9 cellular contexts compared by ENCODE assay signal in the genomic region with DNA sequence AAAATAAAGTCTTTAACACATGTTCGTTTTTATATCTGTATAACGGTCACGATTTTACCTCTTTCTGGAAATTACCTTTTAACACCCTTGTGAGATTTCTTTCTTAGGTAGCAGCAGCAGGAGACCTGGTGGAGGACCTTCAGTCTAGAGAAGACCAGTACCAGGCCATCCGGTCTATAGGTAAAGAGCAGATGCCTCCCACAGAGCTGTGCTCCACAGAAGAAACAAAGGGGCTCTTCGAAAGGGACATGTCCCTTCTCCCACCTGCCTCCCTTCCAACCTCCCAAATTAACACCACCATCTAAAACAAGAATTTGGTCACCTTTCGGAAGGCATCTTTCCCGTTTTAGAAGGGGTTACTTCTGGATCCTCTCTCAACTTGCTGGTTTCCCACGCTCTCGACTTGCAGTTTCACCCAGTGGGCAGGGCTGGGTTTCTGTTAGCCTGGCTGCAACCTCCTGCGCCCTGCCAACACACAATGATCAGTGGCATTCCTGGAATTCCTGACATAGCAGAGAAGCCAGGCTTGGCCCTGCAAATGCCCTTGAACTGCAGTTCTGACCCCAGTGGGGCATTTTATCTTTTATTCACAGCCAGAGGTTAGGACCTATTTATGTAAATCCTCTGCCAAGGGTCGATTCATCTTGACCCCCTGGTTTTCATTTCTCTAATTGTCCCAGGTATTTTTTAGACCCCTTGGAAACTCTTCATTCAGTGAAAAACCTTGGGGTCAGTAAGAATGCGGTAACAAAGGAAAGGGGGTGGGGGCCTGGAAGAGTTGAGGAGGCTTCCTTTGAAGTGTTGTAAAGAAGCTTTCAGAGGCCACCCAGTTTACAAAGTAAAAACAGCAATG.
DNase-seq lines count a peak whose midpoint lies in the region; ATAC-seq, FAIRE-seq and TF ChIP-seq lines count a peak whose summit lies in the region.
"Had no signal": no experiment of that assay in that cellular context is flagged by ENCODE, and none has a peak within 500 bp of the region (broad histone marks: within the 10 kb centered on the region; RNA-seq: fewer than 3 reads in every experiment).

No MANE protein-coding gene starts in this region.

- H3K27ac Mint-ChIP-seq in CD8-positive, alpha-beta memory T cell = no peak overlapping the region

- no peak for ATAC-seq in GM19328 (IDR thresholded peaks at IDR 0.05; ENCODE audit: unreplicated experiment)
- ATAC-seq in HG03159 (IDR thresholded peaks at IDR 0.05; ENCODE audit: unreplicated experiment) = no peak
- ATAC-seq: GM12878 had no signal

- peak; percentile 88 for FAIRE-seq in G401.6 (lab: Jason Lieb, UNC)
- FAIRE-seq: GM12878 had no signal

- H3K36me3 Mint-ChIP-seq in CD8-positive, alpha-beta memory T cell = no peaks in the 10 kb centered on the region

- peaks cover 0 to 15% (median 0%) of the 10 kb centered on the region in 3 donors for H3K4me1 Mint-ChIP-seq in CD8-positive, alpha-beta memory T cell

- CTCF ChIA-PET in CD8-positive, alpha-beta memory T cell (lab: Charles Lee) = no interaction called here

- DNase-seq in SW 1271 (lab: John Stamatoyannopoulos, UW) (peak; percentile 7 to 70), foreskin melanocyte (peak; percentile 18), osteoblast (ENCODE audit: insufficient read length, low spot score, missing footprints) (peak; percentile 62), OCI-M2 (lab: John Stamatoyannopoulos, UW; ENCODE audit: unreplicated experiment) (no peak)
- DNase-seq in CD8-positive, alpha-beta memory T cell = no peak

- H4K20me1 ChIP-seq in osteoblast (ENCODE audit: insufficient read depth, low read length) = no peaks in the 10 kb centered on the region

- H3K27me3 ChIP-seq in osteoblast (ENCODE audit: insufficient read depth, low read length) = no peaks in the 10 kb centered on the region
- H3K27me3 ChIP-seq in CD8-positive, alpha-beta memory T cell (ENCODE audit: insufficient read depth, low read length, poor library complexity, severe bottlenecking) = no peaks in the 10 kb centered on the region

- TF ChIP-seq CTCF in osteoblast (IDR thresholded peaks at IDR 0.05; ENCODE audit: extremely low read depth, low read depth, low read length) = no peak

- POLR2A ChIA-PET in CD8-positive, alpha-beta memory T cell (lab: Charles Lee) = no interaction called here

- no peak overlapping the region for H2AFZ ChIP-seq in osteoblast (ENCODE audit: low read length)

- H3K27me3 Mint-ChIP-seq in CD8-positive, alpha-beta memory T cell = peaks cover 7 to 11% of the 10 kb centered on the region in 2 donors

- H3K27ac ChIP-seq in osteoblast (ENCODE audit: low read depth, low read length) = peak overlapping the region; percentile 74
- no peak overlapping the region for H3K27ac ChIP-seq in CD8-positive, alpha-beta memory T cell (ENCODE audit: low read depth, low read length)

- H3K9me3 Mint-ChIP-seq in CD8-positive, alpha-beta memory T cell = peaks cover 0 to 1% (median 0%) of the 10 kb centered on the region in 5 donors

- no peak overlapping the region for H3K4me3 Mint-ChIP-seq in CD8-positive, alpha-beta memory T cell

- H3K36me3 ChIP-seq in osteoblast (ENCODE audit: insufficient read depth, low read length) = no peaks in the 10 kb centered on the region
- no peaks in the 10 kb centered on the region for H3K36me3 ChIP-seq in CD8-positive, alpha-beta memory T cell (ENCODE audit: insufficient read depth, low read length)

- H3K79me2 ChIP-seq in osteoblast (ENCODE audit: insufficient read depth, low read length) = no peaks in the 10 kb centered on the region

- peak overlapping the region; percentile 38 for H3K4me3 ChIP-seq in osteoblast (ENCODE audit: insufficient read depth, low read length)
- H3K4me3 ChIP-seq in CD8-positive, alpha-beta memory T cell (ENCODE audit: low read length) = no peak overlapping the region
- H3K4me3 ChIP-seq: GM12878 had no signal

- peaks cover 2% of the 10 kb centered on the region for H3K9me3 ChIP-seq in osteoblast (ENCODE audit: low read depth, low read length)
- H3K9me3 ChIP-seq in CD8-positive, alpha-beta memory T cell (ENCODE audit: low read length) = no peaks in the 10 kb centered on the region

- H3K4me2 ChIP-seq in osteoblast (ENCODE audit: insufficient read depth, low read length) = peak overlapping the region; percentile 58

- H3K4me1 ChIP-seq in osteoblast (ENCODE audit: insufficient read depth, low read length) = peaks cover 27% of the 10 kb centered on the region
- H3K4me1 ChIP-seq in CD8-positive, alpha-beta memory T cell (ENCODE audit: insufficient read depth, low read length) = no peaks in the 10 kb centered on the region

Comparison
In these comparisons a context has a peak if more than half of its experiments do, and no peak if none do; other contexts are left out.
1. DNase-seq: peak in SW 1271 (2 of 2), foreskin melanocyte (single experiment) and osteoblast (single experiment); none in OCI-M2 (single experiment) and CD8-positive, alpha-beta memory T cell (0 of 5).